Comparison of ENCODE assay signal across 9 cellular contexts in genomic region chr4:2794707-2795557, GRCh38. TPM values are rescaled to one million over a fixed set of nuclear protein-coding genes. Genes with fewer than 3 reads are reported as not detected.
DNase-seq lines count a peak whose midpoint lies in the region; ATAC-seq and TF ChIP-seq lines count a peak whose summit lies in the region.
"Had no signal": no experiment of that assay in that cellular context is flagged by ENCODE, and none has a peak within 500 bp of the region (broad histone marks: within the 10 kb centered on the region; RNA-seq: fewer than 3 reads in every experiment).

No MANE protein-coding gene starts in this region.

- H3K27me3 ChIP-seq in BJ (ENCODE audit: control insufficient read depth, insufficient read depth, low read length) (no peaks in the 10 kb centered on the region), mucosa of rectum (ENCODE audit: control insufficient read depth in 2 of 2, insufficient read depth in 2 of 2, low read length in 2 of 2) (no peaks in the 10 kb centered on the region)
- H3K27me3 ChIP-seq: cardiac muscle cell had no signal

- POLR2A ChIA-PET in BJ (lab: Charles Lee), result interaction anchor here (0.5 kb wide), 1 partner anchor 88 kb away, joined by 3 read pairs; no protein-coding TSS in a partner anchor

- peak overlapping the region; percentile 79 to 90 for H3K27ac ChIP-seq in mucosa of rectum (ENCODE audit: low read depth in 2 of 2, low read length in 2 of 2)
- H3K27ac ChIP-seq: cardiac muscle cell had no signal

- peak overlapping the region; percentile 47 to 79 for H3K9ac ChIP-seq in mucosa of rectum (ENCODE audit: low read depth in 1 of 2, low read length in 2 of 2)

- H3K4me1 ChIP-seq in mucosa of rectum (ENCODE audit: control insufficient read depth in 2 of 2, insufficient read depth in 2 of 2, low read length in 2 of 2), result peaks cover 62 to 67% of the 10 kb centered on the region in 2 donors

- H3K4me3 ChIP-seq in BJ (ENCODE audit: low read depth, low read length) (peak overlapping the region; percentile 75; the same call in 1 of the 2 replicates), mucosa of rectum (ENCODE audit: low read length in 2 of 2) (peak overlapping the region; percentile 10 to 75)
- H3K4me3 ChIP-seq: cardiac muscle cell had no signal

- peaks cover 1% of the 10 kb centered on the region; the same call in 1 of the 2 replicates for H3K36me3 ChIP-seq in BJ (ENCODE audit: control insufficient read depth, insufficient read depth, low read length)
- H3K36me3 ChIP-seq in mucosa of rectum (ENCODE audit: control insufficient read depth in 2 of 2, insufficient read depth in 2 of 2, low read length in 2 of 2), result no peaks in the 10 kb centered on the region
- H3K36me3 ChIP-seq: cardiac muscle cell had no signal

- H3K9me3 ChIP-seq in mucosa of rectum (ENCODE audit: control insufficient read depth in 2 of 2, low read length in 2 of 2), result no peaks in the 10 kb centered on the region

- TF ChIP-seq CTCF in BJ (IDR thresholded peaks at IDR 0.05; ENCODE audit: insufficient read depth, low read depth, low read length), result no peak

- no peak for DNase-seq in BJ (ENCODE audit: low read depth)
- peak; percentile 67 for DNase-seq in OCI-M1 (lab: John Stamatoyannopoulos, UW)
- peak; percentile 61 for DNase-seq in dermis blood vessel endothelial cell
- DNase-seq in 8988T, result no peak
- no peak for DNase-seq in epidermal melanocyte (ENCODE audit: insufficient read length, low spot score)

- CTCF ChIA-PET in BJ (lab: Yijun Ruan, JAX), result no interaction called here

- ATAC-seq in HG02642 (IDR thresholded peaks at IDR 0.05; ENCODE audit: poor library complexity, unreplicated experiment), result no peak
- ATAC-seq in HG03108 (IDR thresholded peaks at IDR 0.05; ENCODE audit: unreplicated experiment), result no peak

RNA-seq across cellular contexts. Expression of gene SH3BP2, which starts 2.0 kb away (rescaled TPM):
- polyA plus RNA-seq in BJ (2011; rRNA removed), result 23.9 and 42.2 TPM in 2 replicates
- polyA minus RNA-seq in BJ (2011; rRNA and poly(A)+ RNA removed), result 30.9 and 34.6 TPM in 2 replicates
- total RNA-seq in dermis blood vessel endothelial cell, result 26.4 and 29.6 TPM in 2 replicates

RNA-seq across cellular contexts. Expression of gene TNIP2, which starts 38.8 kb away (rescaled TPM):
- 32.5 and 48.1 TPM in 2 replicates for polyA plus RNA-seq in BJ (2011; rRNA removed)
- polyA minus RNA-seq in BJ (2011; rRNA and poly(A)+ RNA removed), result 10.4 and 10.5 TPM in 2 replicates
- total RNA-seq in dermis blood vessel endothelial cell, result 119 and 122 TPM in 2 replicates

RNA-seq across cellular contexts. Expression of gene ADD1, which starts 48.7 kb away (rescaled TPM):
- 96.8 and 140 TPM in 2 replicates for polyA plus RNA-seq in BJ (2011; rRNA removed)
- 70.2 and 91.2 TPM in 2 replicates for polyA minus RNA-seq in BJ (2011; rRNA and poly(A)+ RNA removed)
- 168 and 270 TPM in 2 replicates for total RNA-seq in dermis blood vessel endothelial cell

Comparison
In these comparisons a context has a peak if more than half of its experiments do, and no peak if none do; other contexts are left out.
1. DNase-seq: peak in OCI-M1 (single experiment) and dermis blood vessel endothelial cell (single experiment); none in BJ (single experiment), 8988T (single experiment) and epidermal melanocyte (single experiment).